Comparison of ENCODE assay signal across 14 cellular contexts in genomic region chr1:87644033-87644432, GRCh38.
DNase-seq lines count a peak whose midpoint lies in the region; ATAC-seq and TF ChIP-seq lines count a peak whose summit lies in the region.
"Had no signal": no experiment of that assay in that cellular context is flagged by ENCODE, and none has a peak within 500 bp of the region (broad histone marks: within the 10 kb centered on the region; RNA-seq: fewer than 3 reads in every experiment).

No MANE protein-coding gene starts in this region.

- H2AFZ ChIP-seq in SK-N-SH (ENCODE audit: low read depth) = peak overlapping the region; percentile 85; the same call in 1 of the 2 replicates

- H3K27ac ChIP-seq in HUES6 (ENCODE audit: low read depth, low read length) (peak overlapping the region; percentile 59; the same call in 1 of the 2 replicates), SK-N-SH (ENCODE audit: low read depth in 2 of 2, low read length in 1 of 2) (peak overlapping the region in 1 of 2 experiments; percentile 56; a peak in 2 of 4 replicates)
- H3K27ac ChIP-seq: testis had no signal

- H3K4me1 ChIP-seq in HUES6 (ENCODE audit: control insufficient read depth, insufficient read depth, low read length) (peaks cover 36% of the 10 kb centered on the region), SK-N-SH (ENCODE audit: control insufficient read depth in 1 of 2, insufficient read depth in 2 of 2, low read depth in 1 of 2, low read length in 1 of 2) (peaks cover 0 to 27% of the 10 kb centered on the region in 2 experiments; a peak in 2 of 4 replicates)

- no peak for TF ChIP-seq EP300 in SK-N-SH (IDR thresholded peaks at IDR 0.05; ENCODE audit: borderline replicate concordance in 1 of 2, low read depth in 1 of 2, low read length in 1 of 2)

- H3K27ac Mint-ChIP-seq in stimulated activated naive CD8-positive, alpha-beta T cell treated with anti-CD3 and anti-CD28 coated beads, Interleukin-15, amount 100 ng/mL, for 72 hours = no peak overlapping the region

- H4K20me1 ChIP-seq in SK-N-SH (ENCODE audit: insufficient read depth) = no peaks in the 10 kb centered on the region
- H4K20me1 ChIP-seq: BLaER1 treated with 17β-estradiol and CSF1 and Interleukin-3, amounts not matched to agents 10 nM and 100 nM had no signal

- H3K36me3 ChIP-seq in HUES6 (ENCODE audit: control insufficient read depth, insufficient read depth, low read length) (no peaks in the 10 kb centered on the region), SK-N-SH (replicated peaks in 1 of 2; ENCODE audit: control insufficient read depth in 1 of 2, insufficient read depth in 2 of 2, low read length in 1 of 2) (no peaks in the 10 kb centered on the region)
- H3K36me3 ChIP-seq: BLaER1 treated with 17β-estradiol and CSF1 and Interleukin-3, amounts not matched to agents 10 nM and 100 nM had no signal

- no peak overlapping the region for H3K4me2 ChIP-seq in SK-N-SH

- no peaks in the 10 kb centered on the region for H3K79me2 ChIP-seq in SK-N-SH (ENCODE audit: insufficient read depth)

- CTCF ChIA-PET in SK-N-SH (lab: Yijun Ruan, JAX) = no interaction called here

- no peak overlapping the region for H3K9ac ChIP-seq in HUES6 (ENCODE audit: low read length)
- H3K9ac ChIP-seq in SK-N-SH = no peak overlapping the region
- H3K9ac ChIP-seq: BLaER1 treated with 17β-estradiol and CSF1 and Interleukin-3, amounts not matched to agents 10 nM and 100 nM had no signal

- ATAC-seq in stimulated activated naive CD8-positive, alpha-beta T cell treated with anti-CD3 and anti-CD28 coated beads, Interleukin-15, amount 100 ng/mL, for 72 hours = peak; percentile 66
- ATAC-seq in HG03175 (IDR thresholded peaks at IDR 0.05; ENCODE audit: unreplicated experiment) = no peak
- ATAC-seq: activated CD4-positive, CD25-positive, alpha-beta regulatory T cell treated with anti-CD3 and anti-CD28 coated beads, Interleukin-2, amount 50 U/mL, for 24 hours; right cardiac atrium had no signal

- POLR2A ChIA-PET in SK-N-SH (lab: Yijun Ruan, JAX) = no interaction called here

- H3K9me3 Mint-ChIP-seq in stimulated activated naive CD8-positive, alpha-beta T cell treated with anti-CD3 and anti-CD28 coated beads, Interleukin-15, amount 100 ng/mL, for 72 hours = no peaks in the 10 kb centered on the region

- TF ChIP-seq CTCF in SK-N-SH (IDR thresholded peaks at IDR 0.05) = no peak

- no peak for TF ChIP-seq RAD21 in SK-N-SH (IDR thresholded peaks at IDR 0.05; ENCODE audit: low read length)

- H3K4me1 Mint-ChIP-seq in stimulated activated naive CD8-positive, alpha-beta T cell treated with anti-CD3 and anti-CD28 coated beads, Interleukin-15, amount 100 ng/mL, for 72 hours = no peaks in the 10 kb centered on the region

- H3K4me3 ChIP-seq in HUES6 (ENCODE audit: low read depth, low read length) = no peak overlapping the region
- no peak overlapping the region for H3K4me3 ChIP-seq in SK-N-SH (ENCODE audit: low read depth in 2 of 2, low read length in 1 of 2)
- H3K4me3 ChIP-seq: BLaER1 treated with 17β-estradiol and CSF1 and Interleukin-3, amounts not matched to agents 10 nM and 100 nM; testis had no signal

- H3F3A ChIP-seq in SK-N-SH (replicated peaks; ENCODE audit: insufficient read depth) = no peaks in the 10 kb centered on the region

- no peaks in the 10 kb centered on the region for H3K27me3 Mint-ChIP-seq in stimulated activated naive CD8-positive, alpha-beta T cell treated with anti-CD3 and anti-CD28 coated beads, Interleukin-15, amount 100 ng/mL, for 72 hours

- no peaks in the 10 kb centered on the region for H3K9me2 ChIP-seq in SK-N-SH

- DNase-seq in SK-N-SH = no peak
- peak; percentile 59 for DNase-seq in islet precursor cell
- DNase-seq in stimulated activated naive CD8-positive, alpha-beta T cell treated with anti-CD3 and anti-CD28 coated beads, Interleukin-15, amount 100 ng/mL, for 72 hours = no peak
- no peak for DNase-seq in mucosa of gallbladder (ENCODE audit: low spot score)
- DNase-seq in T1000 (lab: John Stamatoyannopoulos, UW) = no peak
- DNase-seq: NCI-H2107; NCI-H748 treated with DMSO at 0.1 percent for 48 hours; right cardiac atrium; stimulated activated CD4-positive, alpha-beta T cell treated with anti-CD3 and anti-CD28 coated beads, Interleukin-2, amount 100 ng/mL, for 24 hours; testis had no signal

- no peaks in the 10 kb centered on the region for H3K27me3 ChIP-seq in HUES6 (ENCODE audit: control insufficient read depth, insufficient read depth, low read length)
- H3K27me3 ChIP-seq in SK-N-SH (ENCODE audit: insufficient read depth) = no peaks in the 10 kb centered on the region
- H3K27me3 ChIP-seq: BLaER1 treated with 17β-estradiol and CSF1 and Interleukin-3, amounts not matched to agents 10 nM and 100 nM; testis had no signal

- no peak overlapping the region for H3K4me3 Mint-ChIP-seq in stimulated activated naive CD8-positive, alpha-beta T cell treated with anti-CD3 and anti-CD28 coated beads, Interleukin-15, amount 100 ng/mL, for 72 hours

- H3K9me3 ChIP-seq in HUES6 (ENCODE audit: control insufficient read depth, insufficient read depth, low read depth, low read length) (no peaks in the 10 kb centered on the region), SK-N-SH (no peaks in the 10 kb centered on the region)
- H3K9me3 ChIP-seq: BLaER1 treated with 17β-estradiol and CSF1 and Interleukin-3, amounts not matched to agents 10 nM and 100 nM; testis had no signal

TF ChIP-seq in SK-N-SH, 30 proteins besides CTCF, POLR2A, EP300 and RAD21:
- no peak for TF ChIP-seq JUND (IDR thresholded peaks at IDR 0.05)
- no peak for TF ChIP-seq RXRA (IDR thresholded peaks at IDR 0.05; ENCODE audit: borderline replicate concordance, low read depth)
- no peak for TF ChIP-seq TEAD4 (IDR thresholded peaks at IDR 0.05; ENCODE audit: borderline replicate concordance, insufficient read depth)
- no peak for TF ChIP-seq GABPA (IDR thresholded peaks at IDR 0.05; ENCODE audit: low read depth)
- TF ChIP-seq MAX (IDR thresholded peaks at IDR 0.05; ENCODE audit: low read depth) = no peak
- no peak for TF ChIP-seq REST (IDR thresholded peaks at IDR 0.05; ENCODE audit: low read depth, low read length)
- no peak for TF ChIP-seq USF1 (IDR thresholded peaks at IDR 0.05; ENCODE audit: borderline replicate concordance, low read depth)
